ENCODE assay signal across 3 cellular contexts in the genomic region with DNA sequence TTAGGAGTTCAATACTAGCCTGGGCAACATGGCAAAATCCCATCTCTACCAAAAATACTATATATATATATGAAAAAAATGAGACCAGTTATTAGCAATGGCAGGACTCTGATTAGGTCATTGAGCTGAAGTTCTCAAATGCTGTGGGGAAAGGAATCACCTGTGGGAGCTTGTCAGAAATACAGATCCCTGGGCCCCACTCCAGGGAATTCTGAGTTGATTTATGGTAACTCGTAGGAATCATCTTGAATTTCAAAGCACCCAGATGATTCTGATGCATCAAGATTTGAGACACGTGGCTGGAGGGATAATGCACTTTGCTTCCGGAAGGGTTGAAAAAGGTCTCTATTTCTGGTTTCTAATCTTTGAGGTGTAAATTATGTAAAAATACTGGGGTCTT.
TF ChIP-seq lines count a peak whose summit lies in the region.

No MANE protein-coding gene starts in this region.

TF ChIP-seq in SK-N-SH, 30 proteins besides CTCF, POLR2A, EP300 and RAD21:
- TF ChIP-seq RCOR1 (IDR thresholded peaks at IDR 0.05; ENCODE audit: low read length) (no peak), USF1 (IDR thresholded peaks at IDR 0.05; ENCODE audit: borderline replicate concordance, low read depth) (no peak), FOXJ3 (CRISPR knock-in tag; IDR thresholded peaks at IDR 0.05) (no peak), MEF2A (IDR thresholded peaks at IDR 0.05; ENCODE audit: borderline replicate concordance, low read depth) (no peak), YY1 (IDR thresholded peaks at IDR 0.05; ENCODE audit: low read depth) (no peak)

TF ChIP-seq in SK-N-SH treated with all-trans-retinoic acid at 6 μM for 48 hours, 23 proteins besides CTCF, POLR2A, EP300 and RAD21:
- TF ChIP-seq CREB5 (CRISPR knock-in tag; IDR thresholded peaks at IDR 0.05; ENCODE audit: low read depth) = no peak
TF ChIP-seq in SK-N-SH treated with all-trans-retinoic acid at 6 μM for 48 hours: peak in this region for 0.

TF ChIP-seq in IMR-90, 13 proteins besides CTCF, POLR2A, EP300 and RAD21:
- TF ChIP-seq SMC3 (IDR thresholded peaks at IDR 0.05; ENCODE audit: low read depth, low read length) = no peak
- TF ChIP-seq MXI1 (IDR thresholded peaks at IDR 0.05; ENCODE audit: borderline replicate concordance, low read depth, low read length) = no peak
- TF ChIP-seq ELK1 (IDR thresholded peaks at IDR 0.05; ENCODE audit: borderline replicate concordance, low read depth, low read length) = no peak
- TF ChIP-seq RFX5 (IDR thresholded peaks at IDR 0.05; ENCODE audit: low read depth, low read length) = no peak
- no peak for TF ChIP-seq FOS (IDR thresholded peaks at IDR 0.05; ENCODE audit: low read depth, low read length)
- TF ChIP-seq MAZ (IDR thresholded peaks at IDR 0.05; ENCODE audit: borderline replicate concordance, low read depth, low read length) = no peak
- no peak for TF ChIP-seq MAFK (IDR thresholded peaks at IDR 0.05; ENCODE audit: low read depth, low read length)
- no peak for TF ChIP-seq USF2 (IDR thresholded peaks at IDR 0.05; ENCODE audit: low read depth, low read length)
- TF ChIP-seq CEBPB (IDR thresholded peaks at IDR 0.05; ENCODE audit: low read depth, low read length) = no peak
- no peak for TF ChIP-seq RCOR1 (IDR thresholded peaks at IDR 0.05; ENCODE audit: insufficient replicate concordance, low read length)
